Comparison of ENCODE assay signal across 9 cellular contexts in genomic region chr6:30060634-30060981, GRCh38. TPM values are rescaled to one million over a fixed set of nuclear protein-coding genes. Genes with fewer than 3 reads are reported as not detected.
DNase-seq lines count a peak whose midpoint lies in the region; ATAC-seq and TF ChIP-seq lines count a peak whose summit lies in the region.
"Had no signal": no experiment of that assay in that cellular context is flagged by ENCODE, and none has a peak within 500 bp of the region (broad histone marks: within the 10 kb centered on the region; RNA-seq: fewer than 3 reads in every experiment).

No MANE protein-coding gene starts in this region.

- H4K20me1 ChIP-seq in OCI-LY3 (ENCODE audit: insufficient read depth, low read length), result no peaks in the 10 kb centered on the region

- H2AFZ ChIP-seq in OCI-LY3 (ENCODE audit: low read depth, low read length), result peak overlapping the region; percentile 98

- no peak for TF ChIP-seq EP300 in suprapubic skin (IDR thresholded peaks at IDR 0.05)

- no peak for TF ChIP-seq POLR2A in right lobe of liver (IDR thresholded peaks at IDR 0.05)
- TF ChIP-seq POLR2A in suprapubic skin (IDR thresholded peaks at IDR 0.05), result no peak

- in situ Hi-C loops in HAP-1 (cut with MboI; ENCODE audit: low sequenced_read_pairs), result no loop called here
- in situ Hi-C loops in GM13976 (cut with MboI; ENCODE audit: low sequenced_read_pairs, unreplicated experiment), result no loop called here

- H3K27me3 ChIP-seq in HAP-1 (ENCODE audit: low read depth), result no peaks in the 10 kb centered on the region
- no peaks in the 10 kb centered on the region for H3K27me3 ChIP-seq in OCI-LY3 (ENCODE audit: low read depth, low read length)
- H3K27me3 ChIP-seq in right lobe of liver, result no peaks in the 10 kb centered on the region
- no peaks in the 10 kb centered on the region for H3K27me3 ChIP-seq in suprapubic skin

- H3K9me3 ChIP-seq in HAP-1 (no peaks in the 10 kb centered on the region), OCI-LY3 (ENCODE audit: insufficient read depth, low read length) (no peaks in the 10 kb centered on the region), right lobe of liver (no peaks in the 10 kb centered on the region), suprapubic skin (no peaks in the 10 kb centered on the region)

- H3K9ac ChIP-seq in OCI-LY3 (ENCODE audit: low read length), result peak overlapping the region; percentile 92

- H3K4me2 ChIP-seq in OCI-LY3 (ENCODE audit: low read length), result peak overlapping the region; percentile 84

- H3K4me3 ChIP-seq in HAP-1 (peak overlapping the region; percentile 66), OCI-LY3 (ENCODE audit: low read length) (peak overlapping the region; percentile 99), choroid plexus epithelial cell (ENCODE audit: low read depth, low read length) (peak overlapping the region; percentile 86), right lobe of liver (peak overlapping the region; percentile 78 to 94 (median 80)), suprapubic skin (peak overlapping the region; percentile 85)

- TF ChIP-seq CTCF in OCI-LY3 (IDR thresholded peaks at IDR 0.05; ENCODE audit: low read depth, low read length) (no peak), choroid plexus epithelial cell (conservative IDR thresholded peaks at IDR 0.05; ENCODE audit: low read depth, low read length) (no peak), right lobe of liver (IDR thresholded peaks at IDR 0.05) (no peak), suprapubic skin (IDR thresholded peaks at IDR 0.05) (no peak), GM13976 (IDR thresholded peaks at IDR 0.05; ENCODE audit: borderline replicate concordance, control extremely low read depth, extremely low read depth, insufficient read depth, missing control alignments) (no peak)

- intact Hi-C loops in right lobe of liver (cut with DNase I), result no loop called here

- H3K79me2 ChIP-seq in OCI-LY3 (ENCODE audit: low read length), result peaks cover 24% of the 10 kb centered on the region

- H3K27ac ChIP-seq in OCI-LY3 (ENCODE audit: low read length) (peak overlapping the region; percentile 50), right lobe of liver (peak overlapping the region; percentile 71 to 81 (median 81)), suprapubic skin (peak overlapping the region; percentile 89)

- WGBS in right lobe of liver (ENCODE audit: insufficient coverage, low coverage, low lambda C conversion rate, missing lambda C conversion rate), result 0% methylated on average over 19 of the region's 20 CpGs
- 0% methylated on average over 18 of the region's 20 CpGs for WGBS in suprapubic skin

- ATAC-seq in right lobe of liver, result peak; percentile 14 to 23 (median 21)

- DNase-seq in GF-D8 (lab: John Stamatoyannopoulos, UW) (peak; percentile 43), HAP-1 (ENCODE audit: low spot score in 2 of 2) (peak in 1 of 2 experiments; percentile 20), choroid plexus epithelial cell (ENCODE audit: low read depth) (peak; percentile 44), right lobe of liver (peak in 2 of 3 donors; percentile 30 to 61), suprapubic skin (ENCODE audit: low spot score in 2 of 2) (peak in 1 of 2 donors; percentile 68), foreskin melanocyte (no peak), GM13976 (ENCODE audit: low spot score) (no peak)

- H3K4me1 ChIP-seq in HAP-1 (peaks cover 14% of the 10 kb centered on the region; the same call in 1 of the 2 replicates), OCI-LY3 (ENCODE audit: low read length) (peaks cover 10% of the 10 kb centered on the region), right lobe of liver (peaks cover 0 to 7% (median 3%) of the 10 kb centered on the region in 4 donors), suprapubic skin (peaks cover 27% of the 10 kb centered on the region)

- H3K36me3 ChIP-seq in HAP-1 (replicated peaks), result peaks cover 24% of the 10 kb centered on the region
- H3K36me3 ChIP-seq in OCI-LY3 (replicated peaks; ENCODE audit: low read depth, low read length), result peaks cover 8% of the 10 kb centered on the region
- peaks cover 0 to 16% (median 0%) of the 10 kb centered on the region in 4 donors for H3K36me3 ChIP-seq in right lobe of liver
- peaks cover 12% of the 10 kb centered on the region for H3K36me3 ChIP-seq in suprapubic skin

RNA-seq across cellular contexts. Expression of gene POLR1H, which starts 0.5 kb away (rescaled TPM):
- total RNA-seq in right lobe of liver (10 to 100 TPM in 4 of 6 experiments, 1 to 10 TPM in 2; 9.4 to 17.8 (median 11.2) TPM), suprapubic skin (10 to 100 TPM; 16.7 to 23.9 (median 21.6) TPM)

RNA-seq across cellular contexts. Expression of gene PPP1R11, which starts 6.4 kb away (rescaled TPM):
- total RNA-seq in right lobe of liver (10 to 100 TPM; 22.9 to 37.2 (median 25.7) TPM), suprapubic skin (10 to 100 TPM; 35.2 to 54.4 (median 44.2) TPM)

RNA-seq across cellular contexts. Expression of gene RNF39, which starts 15.0 kb away (rescaled TPM):
- not detected for total RNA-seq in right lobe of liver
- total RNA-seq in suprapubic skin, result 10 to 100 TPM; 29.1 to 73.1 (median 44.6) TPM
- total RNA-seq: activated CD8-positive, alpha-beta memory T cell treated with anti-CD3 and anti-CD28 coated beads for 36 hours had no signal

RNA-seq across cellular contexts. Expression of gene TRIM31, which starts 52.3 kb away (rescaled TPM):
- total RNA-seq in right lobe of liver, result 1 to 10 TPM in 1 of 6 experiments, under 1 TPM in 5; 0.32 to 5.1 (median 0.60) TPM
- total RNA-seq in suprapubic skin, result under 1 TPM in 1 of 4 donors, not detected in 3; 0.57 TPM
- total RNA-seq: activated CD8-positive, alpha-beta memory T cell treated with anti-CD3 and anti-CD28 coated beads for 36 hours had no signal

Comparison
In these comparisons a context has a peak if more than half of its experiments do, and no peak if none do; other contexts are left out.
1. DNase-seq: peak in GF-D8 (single experiment), choroid plexus epithelial cell (single experiment) and right lobe of liver (2 of 3); none in foreskin melanocyte (single experiment) and GM13976 (single experiment).
2. RNA of gene RNF39, which starts 15.0 kb away (total RNA-seq): 29.1 to 73.1 TPM in suprapubic skin; not detected in right lobe of liver; every median in the first group is over 10 times any median in the second.
3. Peak in every context shown above with its lines, with median percentiles within 50 percentile points of each other: H3K4me3 ChIP-seq and H3K27ac ChIP-seq.